18 cellular contexts compared by ENCODE assay signal in the genomic region with DNA sequence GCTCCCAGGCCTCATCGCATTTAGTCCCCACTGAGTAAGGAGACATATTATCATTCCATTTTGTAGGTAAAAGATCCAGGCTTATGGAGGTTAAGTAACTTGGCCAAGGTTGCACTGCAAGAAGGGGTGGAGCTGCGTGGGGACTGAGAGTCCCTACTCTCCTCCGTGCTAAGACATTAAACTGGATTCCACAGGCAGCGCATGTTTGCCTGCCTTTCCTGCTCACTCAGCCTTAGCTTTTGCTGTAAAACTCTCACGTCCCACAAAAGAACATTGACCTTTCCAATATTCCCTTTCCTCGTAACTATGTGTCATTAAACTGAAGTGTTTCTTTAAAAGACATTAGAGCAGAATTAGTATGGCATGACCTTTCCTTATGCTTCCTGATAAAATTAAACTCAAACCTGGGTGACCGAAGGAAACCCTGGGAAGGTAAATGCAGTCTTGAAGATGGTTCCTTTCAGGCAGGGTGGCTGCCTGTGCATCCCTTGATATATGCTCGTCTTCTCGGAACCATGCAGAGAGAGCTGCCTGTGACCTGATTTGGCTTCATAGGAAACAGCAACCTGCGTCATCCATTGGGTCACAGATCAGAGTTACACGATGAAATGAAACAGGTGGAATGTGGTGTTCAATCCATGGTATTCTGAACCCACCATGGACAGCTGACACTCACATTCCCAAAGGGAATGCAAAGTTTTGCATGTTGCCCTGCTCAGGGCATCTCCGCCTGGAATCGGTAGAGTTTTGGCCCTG.
DNase-seq lines count a peak whose midpoint lies in the region; ATAC-seq and TF ChIP-seq lines count a peak whose summit lies in the region.
"Had no signal": no experiment of that assay in that cellular context is flagged by ENCODE, and none has a peak within 500 bp of the region (broad histone marks: within the 10 kb centered on the region; RNA-seq: fewer than 3 reads in every experiment).

No MANE protein-coding gene starts in this region.

- no peak overlapping the region for H3K23ac ChIP-seq in trophoblast cell (ENCODE audit: low read length)

- peak overlapping the region; percentile 59 for H4K91ac ChIP-seq in trophoblast cell (ENCODE audit: low read depth, low read length)

- no peaks in the 10 kb centered on the region for H3K79me2 ChIP-seq in trophoblast cell (ENCODE audit: control insufficient read depth, insufficient read depth, low read length, poor library complexity)
- H3K79me2 ChIP-seq in mammary epithelial cell (ENCODE audit: insufficient read depth, low read length): no peaks in the 10 kb centered on the region

- TF ChIP-seq POLR2A in esophagus squamous epithelium (IDR thresholded peaks at IDR 0.05): no peak

- H3K79me1 ChIP-seq in trophoblast cell (ENCODE audit: low read length): peaks cover 5% of the 10 kb centered on the region

- peak overlapping the region in 3 of 4 donors; percentile 70 to 74 (median 73) for H3K27ac ChIP-seq in esophagus squamous epithelium
- no peak overlapping the region for H3K27ac ChIP-seq in trophoblast cell (ENCODE audit: low read depth, low read length)
- H3K27ac ChIP-seq in upper lobe of right lung: no peak overlapping the region
- H3K27ac ChIP-seq in mammary epithelial cell (ENCODE audit: insufficient read depth, low read depth, low read length): no peak overlapping the region
- H3K27ac ChIP-seq: 22Rv1 had no signal

- no peak overlapping the region for H3K14ac ChIP-seq in trophoblast cell (ENCODE audit: low read length)

- 64 to 78% methylated on average over 11 of the region's 13 CpGs for WGBS in esophagus squamous epithelium, 2 donors
- WGBS in trophoblast cell (ENCODE audit: extremely low coverage, insufficient coverage, insufficient read length): no CpG with 5 or more reads among the region's 13 CpGs
- WGBS in mammary epithelial cell (ENCODE audit: low coverage, missing lambda C conversion rate): 68% methylated on average over 13 of the region's 13 CpGs

- H4K20me1 ChIP-seq in mammary epithelial cell (ENCODE audit: insufficient read depth, low read length): no peaks in the 10 kb centered on the region

- no TSS peak for BruUV-seq in mammary epithelial cell (replicated peaks; lab: Mats Ljungman, UMichigan)

- H2BK5ac ChIP-seq in trophoblast cell (ENCODE audit: low read depth, low read length, poor library complexity): no peak overlapping the region

- H2AFZ ChIP-seq in trophoblast cell (ENCODE audit: insufficient read depth, low read length, poor library complexity) (no peak overlapping the region), mammary epithelial cell (ENCODE audit: low read depth, low read length) (no peak overlapping the region)

- dilution Hi-C loops in mammary epithelial cell (cut with HindIII; ENCODE audit: low sequenced_read_pairs): no loop called here

- H2BK120ac ChIP-seq in trophoblast cell (ENCODE audit: insufficient read depth, low read length, poor library complexity): peak overlapping the region; percentile 3

- in situ Hi-C loops in mammary epithelial cell (cut with MboI; ENCODE audit: low sequenced_read_pairs in 2 of 2): no loop called here

- peaks cover 0 to 22% (median 0%) of the 10 kb centered on the region in 3 donors for H3K4me1 ChIP-seq in esophagus squamous epithelium
- H3K4me1 ChIP-seq in trophoblast cell (ENCODE audit: control insufficient read depth in 1 of 2, insufficient read depth in 2 of 2, low read length in 2 of 2): no peaks in the 10 kb centered on the region
- H3K4me1 ChIP-seq in upper lobe of right lung: no peaks in the 10 kb centered on the region
- no peaks in the 10 kb centered on the region for H3K4me1 ChIP-seq in mammary epithelial cell (ENCODE audit: insufficient read depth, low read length)
- H3K4me1 ChIP-seq: Caco-2, HAP-1 had no signal

- no peak overlapping the region for H2AK5ac ChIP-seq in trophoblast cell (ENCODE audit: low read length)

- H4K12ac ChIP-seq in trophoblast cell (ENCODE audit: low read depth, low read length): no peak overlapping the region

- H3K27me3 ChIP-seq in esophagus squamous epithelium (no peaks in the 10 kb centered on the region), trophoblast cell (ENCODE audit: insufficient read depth, low read length) (no peaks in the 10 kb centered on the region), upper lobe of right lung (no peaks in the 10 kb centered on the region), mammary epithelial cell (ENCODE audit: insufficient read depth, low read length) (no peaks in the 10 kb centered on the region)
- H3K27me3 ChIP-seq: MG63 had no signal

- CTCF ChIA-PET in mammary epithelial cell (lab: Charles Lee; ENCODE audit: low non-redundant PET): no interaction called here

- ATAC-seq in Right ventricle myocardium superior (ENCODE audit: poor library complexity): peak; percentile 9
- no peak for ATAC-seq in left cardiac atrium
- peak; percentile 10 for ATAC-seq in upper lobe of right lung
- ATAC-seq in GM18867 (IDR thresholded peaks at IDR 0.05; ENCODE audit: unreplicated experiment): no peak

- no peak overlapping the region for H4K8ac ChIP-seq in trophoblast cell (ENCODE audit: low read depth, low read length)

- no peak overlapping the region for H3K18ac ChIP-seq in trophoblast cell (ENCODE audit: low read length)

- DNase-seq in Right ventricle myocardium superior: no peak
- DNase-seq in left cardiac atrium: no peak
- DNase-seq in esophagus squamous epithelium (lab: John Stamatoyannopoulos, UW): no peak
- no peak for DNase-seq in trophoblast cell
- DNase-seq in upper lobe of right lung: no peak
- no peak for DNase-seq in activated T-cell treated with anti-CD3 and anti-CD28 coated beads for 4 hours
- no peak for DNase-seq in mammary epithelial cell
- DNase-seq: Caco-2; CD4-positive, CD25-positive, alpha-beta regulatory T cell; DMS53; Karpas-422; MG63; NCI-H1092 treated with DMSO at 0.1 percent for 48 hours; NCI-H2081 treated with DMSO at 0.1 percent for 48 hours; NCI-H510A treated with DMSO at 0.1 percent for 48 hours had no signal

- intact Hi-C loops in Right ventricle myocardium superior (cut with DNase I): no loop called here
- intact Hi-C loops in left cardiac atrium (cut with DNase I): no loop called here
- intact Hi-C loops in esophagus squamous epithelium (cut with DNase I): no loop called here
- intact Hi-C loops in upper lobe of right lung (cut with DNase I): no loop called here
- intact Hi-C loops in mammary epithelial cell (cut with micrococcal nuclease): no loop called here

- no peak for TF ChIP-seq CTCF in esophagus squamous epithelium (IDR thresholded peaks at IDR 0.05)
- no peak for TF ChIP-seq CTCF in upper lobe of right lung (IDR thresholded peaks at IDR 0.05)
- no peak for TF ChIP-seq CTCF in mammary epithelial cell (conservative IDR thresholded peaks at IDR 0.05 in 1 of 2, IDR thresholded peaks at IDR 0.05 in 1 of 2; ENCODE audit: extremely low read depth in 1 of 2, insufficient read depth in 1 of 2, low read depth in 1 of 2, low read length in 2 of 2)

- H3K4me3 ChIP-seq in esophagus squamous epithelium: no peak overlapping the region
- H3K4me3 ChIP-seq in trophoblast cell (ENCODE audit: low read depth, low read length): no peak overlapping the region
- H3K4me3 ChIP-seq in upper lobe of right lung: no peak overlapping the region
- H3K4me3 ChIP-seq in mammary epithelial cell (replicated peaks in 1 of 3; ENCODE audit: insufficient read depth in 1 of 3, low read depth in 2 of 3, low read length in 3 of 3): no peak overlapping the region
- H3K4me3 ChIP-seq: HAP-1, MG63 had no signal

- H3K9me3 ChIP-seq in esophagus squamous epithelium (no peaks in the 10 kb centered on the region), trophoblast cell (ENCODE audit: insufficient read depth, low read depth, low read length) (no peaks in the 10 kb centered on the region), upper lobe of right lung (no peaks in the 10 kb centered on the region), mammary epithelial cell (replicated peaks; ENCODE audit: insufficient read depth, low read length) (no peaks in the 10 kb centered on the region)
- H3K9me3 ChIP-seq: Caco-2, HAP-1, MG63 had no signal

- no peak overlapping the region for H3K4me2 ChIP-seq in trophoblast cell (ENCODE audit: low read length)
- no peak overlapping the region for H3K4me2 ChIP-seq in mammary epithelial cell (ENCODE audit: insufficient read depth, low read depth, low read length)

- no peaks in the 10 kb centered on the region for H3K36me3 ChIP-seq in esophagus squamous epithelium
- H3K36me3 ChIP-seq in trophoblast cell (ENCODE audit: control insufficient read depth in 1 of 2, insufficient read depth in 2 of 2, low read length in 2 of 2): no peaks in the 10 kb centered on the region
- H3K36me3 ChIP-seq in upper lobe of right lung: no peaks in the 10 kb centered on the region
- H3K36me3 ChIP-seq in mammary epithelial cell (ENCODE audit: insufficient read depth, low read length): no peaks in the 10 kb centered on the region
- H3K36me3 ChIP-seq: HAP-1, MG63 had no signal

- no peak overlapping the region for H3K4ac ChIP-seq in trophoblast cell (ENCODE audit: low read depth, low read length)

- H2BK12ac ChIP-seq in trophoblast cell (ENCODE audit: low read length): peak overlapping the region; percentile 42

- H3K9ac ChIP-seq in trophoblast cell (ENCODE audit: low read length) (no peak overlapping the region), mammary epithelial cell (ENCODE audit: insufficient read depth, low read length) (no peak overlapping the region)

Comparison
In these comparisons a context has a peak if more than half of its experiments do, and no peak if none do; other contexts are left out.
1. ATAC-seq: peak in Right ventricle myocardium superior (single experiment) and upper lobe of right lung (single experiment); none in left cardiac atrium (0 of 2) and GM18867 (single experiment).
2. H3K27ac ChIP-seq: peak in esophagus squamous epithelium (3 of 4); none in trophoblast cell (single experiment), upper lobe of right lung (single experiment) and mammary epithelial cell (single experiment).